ENCODE assay signal across 1 cellular context in the genomic region with DNA sequence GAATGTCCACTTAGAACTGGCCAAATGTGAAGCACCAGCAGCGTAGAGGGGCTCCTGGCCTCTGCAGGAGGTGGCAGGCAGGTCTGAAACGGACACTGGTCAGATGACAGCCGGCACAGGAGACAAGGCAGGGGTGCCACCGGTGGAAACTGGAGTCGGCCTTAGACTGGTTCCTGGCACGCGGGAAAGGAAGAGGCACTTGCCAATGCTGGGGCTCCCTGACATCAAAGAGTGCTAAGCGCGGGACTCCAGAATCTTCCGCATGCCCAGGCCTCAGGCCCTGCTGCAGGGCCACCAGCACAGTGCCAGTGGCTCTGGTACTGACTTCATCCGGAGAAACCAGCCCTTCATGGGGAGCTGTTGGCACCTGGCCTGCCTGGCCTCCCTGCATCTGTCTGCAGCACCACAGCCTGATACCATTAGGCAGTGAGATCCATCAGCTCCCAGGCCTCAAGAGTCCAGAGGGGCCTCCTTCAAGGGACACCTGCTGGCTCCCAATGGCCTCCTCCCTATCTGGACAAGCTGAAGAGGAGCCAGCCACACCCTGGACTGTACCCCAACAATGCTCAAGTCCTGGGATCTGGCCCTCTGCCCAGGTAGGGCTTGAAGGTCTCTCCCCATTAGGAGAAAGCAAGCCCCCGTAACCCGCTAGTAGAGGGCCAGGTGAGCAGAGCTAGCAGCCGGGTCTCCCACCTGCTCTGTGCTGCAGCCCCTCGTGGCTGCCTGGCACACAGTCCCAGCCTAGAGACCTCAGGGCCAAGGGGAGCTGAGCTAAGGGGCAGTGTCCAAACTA.
TF ChIP-seq lines count a peak whose summit lies in the region.

No MANE protein-coding gene starts in this region.

TF ChIP-seq in H1, 55 proteins besides CTCF, POLR2A, EP300 and RAD21:
- TF ChIP-seq SIN3A (conservative IDR thresholded peaks at IDR 0.05 in 1 of 2, IDR thresholded peaks at IDR 0.05 in 1 of 2; ENCODE audit: low read depth in 1 of 2, low read length in 2 of 2) (no peak), JUN (IDR thresholded peaks at IDR 0.05; ENCODE audit: low read depth, low read length) (no peak), CHD1 (IDR thresholded peaks at IDR 0.05; ENCODE audit: low read depth, low read length) (no peak), RFX5 (IDR thresholded peaks at IDR 0.05; ENCODE audit: borderline replicate concordance, low read depth, low read length) (no peak), TCF12 (IDR thresholded peaks at IDR 0.05; ENCODE audit: low read depth, low read length) (no peak), CBX5 (IDR thresholded peaks at IDR 0.05; ENCODE audit: low read depth, low read length) (no peak), CBX8 (IDR thresholded peaks at IDR 0.05; ENCODE audit: borderline replicate concordance, low read depth, low read length) (no peak)
- TF ChIP-seq, protein P1, sequence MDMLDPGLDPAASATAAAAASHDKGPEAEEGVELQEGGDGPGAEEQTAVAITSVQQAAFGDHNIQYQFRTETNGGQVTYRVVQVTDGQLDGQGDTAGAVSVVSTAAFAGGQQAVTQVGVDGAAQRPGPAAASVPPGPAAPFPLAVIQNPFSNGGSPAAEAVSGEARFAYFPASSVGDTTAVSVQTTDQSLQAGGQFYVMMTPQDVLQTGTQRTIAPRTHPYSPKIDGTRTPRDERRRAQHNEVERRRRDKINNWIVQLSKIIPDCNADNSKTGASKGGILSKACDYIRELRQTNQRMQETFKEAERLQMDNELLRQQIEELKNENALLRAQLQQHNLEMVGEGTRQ (IDR thresholded peaks at IDR 0.05; ENCODE audit: low read length): no peak
- TF ChIP-seq, protein P2, sequence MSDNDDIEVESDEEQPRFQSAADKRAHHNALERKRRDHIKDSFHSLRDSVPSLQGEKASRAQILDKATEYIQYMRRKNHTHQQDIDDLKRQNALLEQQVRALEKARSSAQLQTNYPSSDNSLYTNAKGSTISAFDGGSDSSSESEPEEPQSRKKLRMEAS (IDR thresholded peaks at IDR 0.05): no peak
